1 cellular context compared by ENCODE assay signal in genomic region chr14:20343092-20343854, GRCh38.
TF ChIP-seq lines count a peak whose summit lies in the region.

A gene with protein sequence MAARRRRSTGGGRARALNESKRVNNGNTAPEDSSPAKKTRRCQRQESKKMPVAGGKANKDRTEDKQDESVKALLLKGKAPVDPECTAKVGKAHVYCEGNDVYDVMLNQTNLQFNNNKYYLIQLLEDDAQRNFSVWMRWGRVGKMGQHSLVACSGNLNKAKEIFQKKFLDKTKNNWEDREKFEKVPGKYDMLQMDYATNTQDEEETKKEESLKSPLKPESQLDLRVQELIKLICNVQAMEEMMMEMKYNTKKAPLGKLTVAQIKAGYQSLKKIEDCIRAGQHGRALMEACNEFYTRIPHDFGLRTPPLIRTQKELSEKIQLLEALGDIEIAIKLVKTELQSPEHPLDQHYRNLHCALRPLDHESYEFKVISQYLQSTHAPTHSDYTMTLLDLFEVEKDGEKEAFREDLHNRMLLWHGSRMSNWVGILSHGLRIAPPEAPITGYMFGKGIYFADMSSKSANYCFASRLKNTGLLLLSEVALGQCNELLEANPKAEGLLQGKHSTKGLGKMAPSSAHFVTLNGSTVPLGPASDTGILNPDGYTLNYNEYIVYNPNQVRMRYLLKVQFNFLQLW (plus strand): TSS chr14:20343635. CDS start chr14:20343642, 7 bp downstream.

TF ChIP-seq in HepG2, 621 proteins besides CTCF, POLR2A, EP300 and RAD21 (continued from another document and continues in another):
- TF ChIP-seq ZBTB34 (CRISPR knock-in tag; IDR thresholded peaks at IDR 0.05) (peak; percentile 69; the same call in 1 of the 2 replicates), ZFP37 (CRISPR knock-in tag; IDR thresholded peaks at IDR 0.05; ENCODE audit: borderline replicate concordance) (0 out of 2 replicates have a peak, but pooled peaks have one; percentile 31), YY1 (IDR thresholded peaks at IDR 0.05; ENCODE audit: insufficient read depth, insufficient replicate concordance, low read depth, low read length) (peak; percentile 92), KDM4B (CRISPR knock-in tag; IDR thresholded peaks at IDR 0.05) (no peak; the same call in 1 of the 2 replicates), GPN1 (CRISPR knock-in tag; IDR thresholded peaks at IDR 0.05; ENCODE audit: borderline replicate concordance) (no peak), HNF4A (CRISPR knock-in tag; IDR thresholded peaks at IDR 0.05) (0 out of 2 replicates have a peak, but pooled peaks have one; percentile 3), ZNF24 (IDR thresholded peaks at IDR 0.05) (peak; percentile 83; the same call in 1 of the 2 replicates), TGIF2 (CRISPR knock-in tag; IDR thresholded peaks at IDR 0.05) (peak; percentile 52; the same call in 1 of the 2 replicates), KAT2B (IDR thresholded peaks at IDR 0.05; ENCODE audit: borderline replicate concordance, low read depth, low read length) (no peak), ZNF616 (CRISPR knock-in tag; IDR thresholded peaks at IDR 0.05; ENCODE audit: low read depth) (no peak; the same call in 1 of the 2 replicates), ISL2 (CRISPR knock-in tag; IDR thresholded peaks at IDR 0.05) (peak; percentile 73), ZNF652 (CRISPR knock-in tag; IDR thresholded peaks at IDR 0.05; ENCODE audit: borderline replicate concordance, low read depth) (no peak; the same call in 1 of the 2 replicates), PHF5A (CRISPR knock-in tag; IDR thresholded peaks at IDR 0.05; ENCODE audit: low read depth, unreplicated experiment) (peak; percentile 73), ZNF280D (CRISPR knock-in tag; IDR thresholded peaks at IDR 0.05) (0 out of 2 replicates have a peak, but pooled peaks have one; percentile 25), HCFC1 (IDR thresholded peaks at IDR 0.05; ENCODE audit: low read depth, low read length) (peak; percentile 59), KLF16 (CRISPR knock-in tag; IDR thresholded peaks at IDR 0.05) (peak in 1 of 2 experiments; percentile 92; a peak in 2 of 4 replicates), ZNF883 (CRISPR knock-in tag; IDR thresholded peaks at IDR 0.05; ENCODE audit: not compliant biosample characterization) (no peak), ZNF607 (CRISPR knock-in tag; IDR thresholded peaks at IDR 0.05; ENCODE audit: borderline replicate concordance) (peak; percentile 97; the same call in 1 of the 2 replicates), ZNF558 (CRISPR knock-in tag; IDR thresholded peaks at IDR 0.05; ENCODE audit: borderline replicate concordance) (peak; percentile 74), ZNF468 (CRISPR knock-in tag; IDR thresholded peaks at IDR 0.05) (no peak), ZNF784 (CRISPR knock-in tag; IDR thresholded peaks at IDR 0.05; ENCODE audit: borderline replicate concordance) (0 out of 2 replicates have a peak, but pooled peaks have one; percentile 36), MEIS2 (CRISPR knock-in tag; IDR thresholded peaks at IDR 0.05) (peak; percentile 83), NPAS2 (CRISPR knock-in tag; IDR thresholded peaks at IDR 0.05; ENCODE audit: borderline replicate concordance) (no peak), ZBTB42 (CRISPR knock-in tag; IDR thresholded peaks at IDR 0.05) (no peak; the same call in 1 of the 2 replicates), ZBTB26 (CRISPR knock-in tag; IDR thresholded peaks at IDR 0.05; ENCODE audit: borderline replicate concordance) (peak; percentile 49; the same call in 1 of the 2 replicates), ZZZ3 (CRISPR knock-in tag; IDR thresholded peaks at IDR 0.05; ENCODE audit: borderline replicate concordance) (peak; percentile 94), CBX2 (IDR thresholded peaks at IDR 0.05; ENCODE audit: low read depth, low read length) (no peak), CBX2 (CRISPR knock-in tag; IDR thresholded peaks at IDR 0.05; ENCODE audit: low read depth) (no peak), ZNF768 (CRISPR knock-in tag; IDR thresholded peaks at IDR 0.05) (peak; percentile 14; the same call in 1 of the 2 replicates), NAIF1 (CRISPR knock-in tag; IDR thresholded peaks at IDR 0.05; ENCODE audit: borderline replicate concordance) (peak; percentile 73), KMT2B (CRISPR knock-in tag; IDR thresholded peaks at IDR 0.05) (peak; percentile 97), JDP2 (CRISPR knock-in tag; IDR thresholded peaks at IDR 0.05; ENCODE audit: borderline replicate concordance) (no peak; the same call in 1 of the 2 replicates), ZNF724P (CRISPR knock-in tag; IDR thresholded peaks at IDR 0.05; ENCODE audit: borderline replicate concordance) (no peak), POLR2AphosphoS5 (IDR thresholded peaks at IDR 0.05; ENCODE audit: low read depth, low read length) (peak; percentile 97), GPBP1L1 (CRISPR knock-in tag; IDR thresholded peaks at IDR 0.05) (no peak), SSRP1 (CRISPR knock-in tag; IDR thresholded peaks at IDR 0.05) (no peak), SRSF4 (IDR thresholded peaks at IDR 0.05; ENCODE audit: low read depth, low read length, poor library complexity, severe bottlenecking) (no peak)
- TF ChIP-seq, protein P1, sequence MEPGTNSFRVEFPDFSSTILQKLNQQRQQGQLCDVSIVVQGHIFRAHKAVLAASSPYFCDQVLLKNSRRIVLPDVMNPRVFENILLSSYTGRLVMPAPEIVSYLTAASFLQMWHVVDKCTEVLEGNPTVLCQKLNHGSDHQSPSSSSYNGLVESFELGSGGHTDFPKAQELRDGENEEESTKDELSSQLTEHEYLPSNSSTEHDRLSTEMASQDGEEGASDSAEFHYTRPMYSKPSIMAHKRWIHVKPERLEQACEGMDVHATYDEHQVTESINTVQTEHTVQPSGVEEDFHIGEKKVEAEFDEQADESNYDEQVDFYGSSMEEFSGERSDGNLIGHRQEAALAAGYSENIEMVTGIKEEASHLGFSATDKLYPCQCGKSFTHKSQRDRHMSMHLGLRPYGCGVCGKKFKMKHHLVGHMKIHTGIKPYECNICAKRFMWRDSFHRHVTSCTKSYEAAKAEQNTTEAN (CRISPR knock-in tag; conservative IDR thresholded peaks at IDR 0.05), result peak; percentile 73; the same call in 1 of the 2 replicates
- TF ChIP-seq, protein P2, sequence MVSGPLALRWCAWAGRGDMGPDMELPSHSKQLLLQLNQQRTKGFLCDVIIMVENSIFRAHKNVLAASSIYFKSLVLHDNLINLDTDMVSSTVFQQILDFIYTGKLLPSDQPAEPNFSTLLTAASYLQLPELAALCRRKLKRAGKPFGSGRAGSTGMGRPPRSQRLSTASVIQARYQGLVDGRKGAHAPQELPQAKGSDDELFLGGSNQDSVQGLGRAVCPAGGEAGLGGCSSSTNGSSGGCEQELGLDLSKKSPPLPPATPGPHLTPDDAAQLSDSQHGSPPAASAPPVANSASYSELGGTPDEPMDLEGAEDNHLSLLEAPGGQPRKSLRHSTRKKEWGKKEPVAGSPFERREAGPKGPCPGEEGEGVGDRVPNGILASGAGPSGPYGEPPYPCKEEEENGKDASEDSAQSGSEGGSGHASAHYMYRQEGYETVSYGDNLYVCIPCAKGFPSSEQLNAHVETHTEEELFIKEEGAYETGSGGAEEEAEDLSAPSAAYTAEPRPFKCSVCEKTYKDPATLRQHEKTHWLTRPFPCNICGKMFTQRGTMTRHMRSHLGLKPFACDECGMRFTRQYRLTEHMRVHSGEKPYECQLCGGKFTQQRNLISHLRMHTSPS (CRISPR knock-in tag; IDR thresholded peaks at IDR 0.05; ENCODE audit: low read depth), result no peak
- TF ChIP-seq, protein P3, sequence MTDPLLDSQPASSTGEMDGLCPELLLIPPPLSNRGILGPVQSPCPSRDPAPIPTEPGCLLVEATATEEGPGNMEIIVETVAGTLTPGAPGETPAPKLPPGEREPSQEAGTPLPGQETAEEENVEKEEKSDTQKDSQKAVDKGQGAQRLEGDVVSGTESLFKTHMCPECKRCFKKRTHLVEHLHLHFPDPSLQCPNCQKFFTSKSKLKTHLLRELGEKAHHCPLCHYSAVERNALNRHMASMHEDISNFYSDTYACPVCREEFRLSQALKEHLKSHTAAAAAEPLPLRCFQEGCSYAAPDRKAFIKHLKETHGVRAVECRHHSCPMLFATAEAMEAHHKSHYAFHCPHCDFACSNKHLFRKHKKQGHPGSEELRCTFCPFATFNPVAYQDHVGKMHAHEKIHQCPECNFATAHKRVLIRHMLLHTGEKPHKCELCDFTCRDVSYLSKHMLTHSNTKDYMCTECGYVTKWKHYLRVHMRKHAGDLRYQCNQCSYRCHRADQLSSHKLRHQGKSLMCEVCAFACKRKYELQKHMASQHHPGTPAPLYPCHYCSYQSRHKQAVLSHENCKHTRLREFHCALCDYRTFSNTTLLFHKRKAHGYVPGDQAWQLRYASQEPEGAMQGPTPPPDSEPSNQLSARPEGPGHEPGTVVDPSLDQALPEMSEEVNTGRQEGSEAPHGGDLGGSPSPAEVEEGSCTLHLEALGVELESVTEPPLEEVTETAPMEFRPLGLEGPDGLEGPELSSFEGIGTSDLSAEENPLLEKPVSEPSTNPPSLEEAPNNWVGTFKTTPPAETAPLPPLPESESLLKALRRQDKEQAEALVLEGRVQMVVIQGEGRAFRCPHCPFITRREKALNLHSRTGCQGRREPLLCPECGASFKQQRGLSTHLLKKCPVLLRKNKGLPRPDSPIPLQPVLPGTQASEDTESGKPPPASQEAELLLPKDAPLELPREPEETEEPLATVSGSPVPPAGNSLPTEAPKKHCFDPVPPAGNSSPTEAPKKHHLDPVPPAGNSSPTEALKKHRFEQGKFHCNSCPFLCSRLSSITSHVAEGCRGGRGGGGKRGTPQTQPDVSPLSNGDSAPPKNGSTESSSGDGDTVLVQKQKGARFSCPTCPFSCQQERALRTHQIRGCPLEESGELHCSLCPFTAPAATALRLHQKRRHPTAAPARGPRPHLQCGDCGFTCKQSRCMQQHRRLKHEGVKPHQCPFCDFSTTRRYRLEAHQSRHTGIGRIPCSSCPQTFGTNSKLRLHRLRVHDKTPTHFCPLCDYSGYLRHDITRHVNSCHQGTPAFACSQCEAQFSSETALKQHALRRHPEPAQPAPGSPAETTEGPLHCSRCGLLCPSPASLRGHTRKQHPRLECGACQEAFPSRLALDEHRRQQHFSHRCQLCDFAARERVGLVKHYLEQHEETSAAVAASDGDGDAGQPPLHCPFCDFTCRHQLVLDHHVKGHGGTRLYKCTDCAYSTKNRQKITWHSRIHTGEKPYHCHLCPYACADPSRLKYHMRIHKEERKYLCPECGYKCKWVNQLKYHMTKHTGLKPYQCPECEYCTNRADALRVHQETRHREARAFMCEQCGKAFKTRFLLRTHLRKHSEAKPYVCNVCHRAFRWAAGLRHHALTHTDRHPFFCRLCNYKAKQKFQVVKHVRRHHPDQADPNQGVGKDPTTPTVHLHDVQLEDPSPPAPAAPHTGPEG (CRISPR knock-in tag; IDR thresholded peaks at IDR 0.05), result no peak
- TF ChIP-seq, protein P4, sequence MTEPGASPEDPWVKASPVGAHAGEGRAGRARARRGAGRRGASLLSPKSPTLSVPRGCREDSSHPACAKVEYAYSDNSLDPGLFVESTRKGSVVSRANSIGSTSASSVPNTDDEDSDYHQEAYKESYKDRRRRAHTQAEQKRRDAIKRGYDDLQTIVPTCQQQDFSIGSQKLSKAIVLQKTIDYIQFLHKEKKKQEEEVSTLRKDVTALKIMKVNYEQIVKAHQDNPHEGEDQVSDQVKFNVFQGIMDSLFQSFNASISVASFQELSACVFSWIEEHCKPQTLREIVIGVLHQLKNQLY (CRISPR knock-in tag; IDR thresholded peaks at IDR 0.05), result no peak
